Comparison of ENCODE assay signal across 1 cellular context in the genomic region with DNA sequence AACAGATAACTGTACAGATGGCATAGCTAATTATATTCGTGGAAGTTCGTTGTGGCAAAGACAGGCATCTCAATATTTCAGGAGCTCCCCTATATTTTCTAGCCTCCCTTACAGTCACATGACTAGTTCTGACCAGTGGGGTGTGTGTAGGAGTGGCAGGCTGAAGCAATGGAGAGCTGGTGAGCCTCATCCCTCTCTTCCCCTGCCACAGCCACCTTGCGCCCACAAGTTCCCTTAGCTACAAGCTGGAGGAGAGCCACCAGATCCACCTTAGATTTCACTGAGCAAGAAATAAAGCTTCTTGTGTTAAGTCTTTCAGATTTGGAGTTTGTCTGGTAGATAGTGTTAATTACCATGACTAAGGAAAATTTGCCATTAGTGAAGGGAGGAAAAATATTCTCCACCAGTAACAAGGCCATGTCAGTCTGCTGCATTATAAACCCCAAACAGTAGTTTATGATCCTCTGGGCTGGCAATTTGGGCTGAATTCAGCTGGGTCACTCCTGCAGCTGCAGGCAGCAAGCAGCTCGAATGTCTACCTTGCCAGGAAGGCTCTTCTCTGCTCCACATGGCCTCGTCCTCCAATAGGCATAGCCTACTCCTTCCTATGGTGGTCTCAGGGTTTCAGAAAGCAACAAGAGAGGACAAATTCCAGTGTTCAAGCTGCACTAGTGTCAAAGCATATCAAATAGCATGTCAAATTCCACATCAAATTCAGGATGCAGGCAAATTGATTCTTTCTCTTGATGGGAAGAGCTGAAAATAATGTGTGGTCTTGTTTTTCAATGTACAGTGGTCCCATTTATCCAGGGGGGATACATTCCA.
TF ChIP-seq lines count a peak whose summit lies in the region.

No MANE protein-coding gene starts in this region.

TF ChIP-seq in HepG2, 621 proteins besides CTCF, POLR2A, EP300 and RAD21 (continued from another document and continues in another):
- TF ChIP-seq MTA3 (CRISPR knock-in tag; IDR thresholded peaks at IDR 0.05) (no peak; the same call in 1 of the 2 replicates), RBFOX2 (IDR thresholded peaks at IDR 0.05; ENCODE audit: low read depth, low read length) (peak; percentile 80), CENPT (CRISPR knock-in tag; IDR thresholded peaks at IDR 0.05; ENCODE audit: low read depth) (no peak), NKX3-1 (CRISPR knock-in tag; IDR thresholded peaks at IDR 0.05) (no peak), TBL1XR1 (IDR thresholded peaks at IDR 0.05; ENCODE audit: borderline replicate concordance, low read length, partially characterized antibody) (no peak), ZNF549 (CRISPR knock-in tag; IDR thresholded peaks at IDR 0.05) (no peak), CHCHD3 (CRISPR knock-in tag; IDR thresholded peaks at IDR 0.05) (no peak), ZNF878 (CRISPR knock-in tag; IDR thresholded peaks at IDR 0.05) (0 out of 2 replicates have a peak, but pooled peaks have one; percentile 35), ASH2L (IDR thresholded peaks at IDR 0.05; ENCODE audit: insufficient read length, low read depth, low read length) (no peak), SMARCC2 (IDR thresholded peaks at IDR 0.05) (no peak), ZNF326 (CRISPR knock-in tag; IDR thresholded peaks at IDR 0.05; ENCODE audit: borderline replicate concordance) (peak; percentile 53; the same call in 1 of the 2 replicates), ZNF761 (CRISPR knock-in tag; conservative IDR thresholded peaks at IDR 0.05) (no peak; the same call in 1 of the 2 replicates), ZNF747 (CRISPR knock-in tag; IDR thresholded peaks at IDR 0.05; ENCODE audit: borderline replicate concordance) (0 out of 2 replicates have a peak, but pooled peaks have one; percentile 58), ZBTB7A (CRISPR knock-in tag; IDR thresholded peaks at IDR 0.05) (peak; percentile 26; the same call in 1 of the 2 replicates), ZNF720 (CRISPR knock-in tag; IDR thresholded peaks at IDR 0.05) (no peak), ZFY (CRISPR knock-in tag; IDR thresholded peaks at IDR 0.05) (peak; percentile 14; the same call in 1 of the 2 replicates), ZFP36L1 (CRISPR knock-in tag; IDR thresholded peaks at IDR 0.05) (peak; percentile 29), HHEX (CRISPR knock-in tag; IDR thresholded peaks at IDR 0.05) (no peak), ZMYM2 (CRISPR knock-in tag; IDR thresholded peaks at IDR 0.05) (no peak), NPAS2 (CRISPR knock-in tag; IDR thresholded peaks at IDR 0.05; ENCODE audit: borderline replicate concordance) (no peak), KDM4B (CRISPR knock-in tag; IDR thresholded peaks at IDR 0.05) (0 out of 2 replicates have a peak, but pooled peaks have one; percentile 60), KAT7 (CRISPR knock-in tag; IDR thresholded peaks at IDR 0.05; ENCODE audit: borderline replicate concordance) (peak; percentile 49; the same call in 1 of the 2 replicates), ZNF530 (CRISPR knock-in tag; IDR thresholded peaks at IDR 0.05; ENCODE audit: low read depth) (no peak), ELF4 (CRISPR knock-in tag; IDR thresholded peaks at IDR 0.05; ENCODE audit: borderline replicate concordance) (no peak), TBX2 (CRISPR knock-in tag; IDR thresholded peaks at IDR 0.05; ENCODE audit: borderline replicate concordance) (no peak), NBN (conservative IDR thresholded peaks at IDR 0.05) (no peak)
- TF ChIP-seq, protein P1, sequence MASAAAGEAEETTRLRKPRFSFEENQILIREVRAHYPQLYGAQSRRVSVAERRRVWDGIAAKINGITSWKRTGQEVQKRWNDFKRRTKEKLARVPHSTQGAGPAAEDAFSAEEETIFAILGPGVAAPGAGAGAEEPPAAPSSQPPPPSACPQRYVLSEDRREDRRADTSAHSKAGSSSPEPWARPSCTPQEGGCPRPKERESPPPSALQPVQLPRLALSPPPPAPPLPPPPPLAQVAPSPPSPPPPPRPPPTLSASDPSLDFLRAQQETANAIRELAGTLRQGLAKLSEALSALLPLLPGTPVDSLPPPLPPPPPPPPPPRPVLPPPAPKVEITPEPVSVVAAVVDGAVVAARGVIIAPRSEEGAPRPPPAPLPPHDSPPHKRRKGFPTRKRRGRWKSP (CRISPR knock-in tag; IDR thresholded peaks at IDR 0.05), result peak; percentile 51; the same call in 1 of the 2 replicates
- TF ChIP-seq, protein P2, sequence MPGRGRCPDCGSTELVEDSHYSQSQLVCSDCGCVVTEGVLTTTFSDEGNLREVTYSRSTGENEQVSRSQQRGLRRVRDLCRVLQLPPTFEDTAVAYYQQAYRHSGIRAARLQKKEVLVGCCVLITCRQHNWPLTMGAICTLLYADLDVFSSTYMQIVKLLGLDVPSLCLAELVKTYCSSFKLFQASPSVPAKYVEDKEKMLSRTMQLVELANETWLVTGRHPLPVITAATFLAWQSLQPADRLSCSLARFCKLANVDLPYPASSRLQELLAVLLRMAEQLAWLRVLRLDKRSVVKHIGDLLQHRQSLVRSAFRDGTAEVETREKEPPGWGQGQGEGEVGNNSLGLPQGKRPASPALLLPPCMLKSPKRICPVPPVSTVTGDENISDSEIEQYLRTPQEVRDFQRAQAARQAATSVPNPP (CRISPR knock-in tag; IDR thresholded peaks at IDR 0.05), result no peak
- TF ChIP-seq, protein P3, sequence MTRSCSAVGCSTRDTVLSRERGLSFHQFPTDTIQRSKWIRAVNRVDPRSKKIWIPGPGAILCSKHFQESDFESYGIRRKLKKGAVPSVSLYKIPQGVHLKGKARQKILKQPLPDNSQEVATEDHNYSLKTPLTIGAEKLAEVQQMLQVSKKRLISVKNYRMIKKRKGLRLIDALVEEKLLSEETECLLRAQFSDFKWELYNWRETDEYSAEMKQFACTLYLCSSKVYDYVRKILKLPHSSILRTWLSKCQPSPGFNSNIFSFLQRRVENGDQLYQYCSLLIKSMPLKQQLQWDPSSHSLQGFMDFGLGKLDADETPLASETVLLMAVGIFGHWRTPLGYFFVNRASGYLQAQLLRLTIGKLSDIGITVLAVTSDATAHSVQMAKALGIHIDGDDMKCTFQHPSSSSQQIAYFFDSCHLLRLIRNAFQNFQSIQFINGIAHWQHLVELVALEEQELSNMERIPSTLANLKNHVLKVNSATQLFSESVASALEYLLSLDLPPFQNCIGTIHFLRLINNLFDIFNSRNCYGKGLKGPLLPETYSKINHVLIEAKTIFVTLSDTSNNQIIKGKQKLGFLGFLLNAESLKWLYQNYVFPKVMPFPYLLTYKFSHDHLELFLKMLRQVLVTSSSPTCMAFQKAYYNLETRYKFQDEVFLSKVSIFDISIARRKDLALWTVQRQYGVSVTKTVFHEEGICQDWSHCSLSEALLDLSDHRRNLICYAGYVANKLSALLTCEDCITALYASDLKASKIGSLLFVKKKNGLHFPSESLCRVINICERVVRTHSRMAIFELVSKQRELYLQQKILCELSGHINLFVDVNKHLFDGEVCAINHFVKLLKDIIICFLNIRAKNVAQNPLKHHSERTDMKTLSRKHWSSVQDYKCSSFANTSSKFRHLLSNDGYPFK (CRISPR knock-in tag; IDR thresholded peaks at IDR 0.05; ENCODE audit: borderline replicate concordance), result no peak; the same call in 1 of the 2 replicates
- TF ChIP-seq, protein P4, sequence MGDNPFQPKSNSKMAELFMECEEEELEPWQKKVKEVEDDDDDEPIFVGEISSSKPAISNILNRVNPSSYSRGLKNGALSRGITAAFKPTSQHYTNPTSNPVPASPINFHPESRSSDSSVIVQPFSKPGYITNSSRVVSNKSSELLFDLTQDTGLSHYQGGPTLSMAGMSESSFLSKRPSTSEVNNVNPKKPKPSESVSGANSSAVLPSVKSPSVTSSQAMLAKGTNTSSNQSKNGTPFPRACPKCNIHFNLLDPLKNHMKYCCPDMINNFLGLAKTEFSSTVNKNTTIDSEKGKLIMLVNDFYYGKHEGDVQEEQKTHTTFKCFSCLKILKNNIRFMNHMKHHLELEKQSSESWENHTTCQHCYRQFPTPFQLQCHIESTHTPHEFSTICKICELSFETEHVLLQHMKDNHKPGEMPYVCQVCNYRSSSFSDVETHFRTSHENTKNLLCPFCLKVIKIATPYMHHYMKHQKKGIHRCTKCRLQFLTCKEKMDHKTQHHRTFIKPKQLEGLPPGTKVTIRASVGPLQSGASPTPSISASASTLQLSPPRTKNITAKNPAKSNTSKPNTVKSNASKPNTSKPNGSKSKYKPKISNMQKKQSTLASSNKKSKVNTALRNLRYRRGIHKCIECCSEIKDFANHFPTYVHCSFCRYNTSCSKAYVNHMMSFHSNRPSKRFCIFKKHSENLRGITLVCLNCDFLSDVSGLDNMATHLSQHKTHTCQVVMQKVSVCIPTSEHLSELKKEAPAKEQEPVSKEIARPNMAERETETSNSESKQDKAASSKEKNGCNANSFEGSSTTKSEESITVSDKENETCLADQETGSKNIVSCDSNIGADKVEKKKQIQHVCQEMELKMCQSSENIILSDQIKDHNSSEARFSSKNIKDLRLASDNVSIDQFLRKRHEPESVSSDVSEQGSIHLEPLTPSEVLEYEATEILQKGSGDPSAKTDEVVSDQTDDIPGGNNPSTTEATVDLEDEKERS (CRISPR knock-in tag; IDR thresholded peaks at IDR 0.05), result no peak
- TF ChIP-seq, protein P5, sequence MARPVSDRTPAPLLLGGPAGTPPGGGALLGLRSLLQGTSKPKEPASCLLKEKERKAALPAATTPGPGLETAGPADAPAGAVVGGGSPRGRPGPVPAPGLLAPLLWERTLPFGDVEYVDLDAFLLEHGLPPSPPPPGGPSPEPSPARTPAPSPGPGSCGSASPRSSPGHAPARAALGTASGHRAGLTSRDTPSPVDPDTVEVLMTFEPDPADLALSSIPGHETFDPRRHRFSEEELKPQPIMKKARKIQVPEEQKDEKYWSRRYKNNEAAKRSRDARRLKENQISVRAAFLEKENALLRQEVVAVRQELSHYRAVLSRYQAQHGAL (CRISPR knock-in tag; IDR thresholded peaks at IDR 0.05; ENCODE audit: not compliant biosample characterization), result peak; percentile 38
- TF ChIP-seq, protein P6, sequence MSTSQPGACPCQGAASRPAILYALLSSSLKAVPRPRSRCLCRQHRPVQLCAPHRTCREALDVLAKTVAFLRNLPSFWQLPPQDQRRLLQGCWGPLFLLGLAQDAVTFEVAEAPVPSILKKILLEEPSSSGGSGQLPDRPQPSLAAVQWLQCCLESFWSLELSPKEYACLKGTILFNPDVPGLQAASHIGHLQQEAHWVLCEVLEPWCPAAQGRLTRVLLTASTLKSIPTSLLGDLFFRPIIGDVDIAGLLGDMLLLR (CRISPR knock-in tag; IDR thresholded peaks at IDR 0.05), result no peak
- TF ChIP-seq, protein P7, sequence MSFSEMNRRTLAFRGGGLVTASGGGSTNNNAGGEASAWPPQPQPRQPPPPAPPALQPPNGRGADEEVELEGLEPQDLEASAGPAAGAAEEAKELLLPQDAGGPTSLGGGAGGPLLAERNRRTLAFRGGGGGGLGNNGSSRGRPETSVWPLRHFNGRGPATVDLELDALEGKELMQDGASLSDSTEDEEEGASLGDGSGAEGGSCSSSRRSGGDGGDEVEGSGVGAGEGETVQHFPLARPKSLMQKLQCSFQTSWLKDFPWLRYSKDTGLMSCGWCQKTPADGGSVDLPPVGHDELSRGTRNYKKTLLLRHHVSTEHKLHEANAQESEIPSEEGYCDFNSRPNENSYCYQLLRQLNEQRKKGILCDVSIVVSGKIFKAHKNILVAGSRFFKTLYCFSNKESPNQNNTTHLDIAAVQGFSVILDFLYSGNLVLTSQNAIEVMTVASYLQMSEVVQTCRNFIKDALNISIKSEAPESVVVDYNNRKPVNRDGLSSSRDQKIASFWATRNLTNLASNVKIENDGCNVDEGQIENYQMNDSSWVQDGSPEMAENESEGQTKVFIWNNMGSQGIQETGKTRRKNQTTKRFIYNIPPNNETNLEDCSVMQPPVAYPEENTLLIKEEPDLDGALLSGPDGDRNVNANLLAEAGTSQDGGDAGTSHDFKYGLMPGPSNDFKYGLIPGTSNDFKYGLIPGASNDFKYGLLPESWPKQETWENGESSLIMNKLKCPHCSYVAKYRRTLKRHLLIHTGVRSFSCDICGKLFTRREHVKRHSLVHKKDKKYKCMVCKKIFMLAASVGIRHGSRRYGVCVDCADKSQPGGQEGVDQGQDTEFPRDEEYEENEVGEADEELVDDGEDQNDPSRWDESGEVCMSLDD (CRISPR knock-in tag; IDR thresholded peaks at IDR 0.05; ENCODE audit: borderline replicate concordance), result no peak
- TF ChIP-seq, protein P8, sequence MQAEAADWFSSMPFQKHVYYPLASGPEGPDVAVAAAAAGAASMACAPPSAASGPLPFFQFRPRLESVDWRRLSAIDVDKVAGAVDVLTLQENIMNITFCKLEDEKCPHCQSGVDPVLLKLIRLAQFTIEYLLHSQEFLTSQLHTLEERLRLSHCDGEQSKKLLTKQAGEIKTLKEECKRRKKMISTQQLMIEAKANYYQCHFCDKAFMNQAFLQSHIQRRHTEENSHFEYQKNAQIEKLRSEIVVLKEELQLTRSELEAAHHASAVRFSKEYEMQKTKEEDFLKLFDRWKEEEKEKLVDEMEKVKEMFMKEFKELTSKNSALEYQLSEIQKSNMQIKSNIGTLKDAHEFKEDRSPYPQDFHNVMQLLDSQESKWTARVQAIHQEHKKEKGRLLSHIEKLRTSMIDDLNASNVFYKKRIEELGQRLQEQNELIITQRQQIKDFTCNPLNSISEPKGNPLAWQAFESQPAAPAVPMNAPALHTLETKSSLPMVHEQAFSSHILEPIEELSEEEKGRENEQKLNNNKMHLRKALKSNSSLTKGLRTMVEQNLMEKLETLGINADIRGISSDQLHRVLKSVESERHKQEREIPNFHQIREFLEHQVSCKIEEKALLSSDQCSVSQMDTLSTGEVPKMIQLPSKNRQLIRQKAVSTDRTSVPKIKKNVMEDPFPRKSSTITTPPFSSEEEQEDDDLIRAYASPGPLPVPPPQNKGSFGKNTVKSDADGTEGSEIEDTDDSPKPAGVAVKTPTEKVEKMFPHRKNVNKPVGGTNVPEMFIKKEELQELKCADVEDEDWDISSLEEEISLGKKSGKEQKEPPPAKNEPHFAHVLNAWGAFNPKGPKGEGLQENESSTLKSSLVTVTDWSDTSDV (CRISPR knock-in tag; IDR thresholded peaks at IDR 0.05), result no peak
- TF ChIP-seq, protein P9, sequence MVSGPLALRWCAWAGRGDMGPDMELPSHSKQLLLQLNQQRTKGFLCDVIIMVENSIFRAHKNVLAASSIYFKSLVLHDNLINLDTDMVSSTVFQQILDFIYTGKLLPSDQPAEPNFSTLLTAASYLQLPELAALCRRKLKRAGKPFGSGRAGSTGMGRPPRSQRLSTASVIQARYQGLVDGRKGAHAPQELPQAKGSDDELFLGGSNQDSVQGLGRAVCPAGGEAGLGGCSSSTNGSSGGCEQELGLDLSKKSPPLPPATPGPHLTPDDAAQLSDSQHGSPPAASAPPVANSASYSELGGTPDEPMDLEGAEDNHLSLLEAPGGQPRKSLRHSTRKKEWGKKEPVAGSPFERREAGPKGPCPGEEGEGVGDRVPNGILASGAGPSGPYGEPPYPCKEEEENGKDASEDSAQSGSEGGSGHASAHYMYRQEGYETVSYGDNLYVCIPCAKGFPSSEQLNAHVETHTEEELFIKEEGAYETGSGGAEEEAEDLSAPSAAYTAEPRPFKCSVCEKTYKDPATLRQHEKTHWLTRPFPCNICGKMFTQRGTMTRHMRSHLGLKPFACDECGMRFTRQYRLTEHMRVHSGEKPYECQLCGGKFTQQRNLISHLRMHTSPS (CRISPR knock-in tag; IDR thresholded peaks at IDR 0.05; ENCODE audit: low read depth), result no peak; the same call in 1 of the 2 replicates
